9 cellular contexts compared by ENCODE assay signal in genomic region chrX:5681159-5681558, GRCh38.
A peak's percentile ranks its signal among the peaks of the same experiment; 100 is the strongest.
DNase-seq lines count a peak whose midpoint lies in the region; ATAC-seq and TF ChIP-seq lines count a peak whose summit lies in the region.
"Had no signal": no experiment of that assay in that cellular context is flagged by ENCODE, and none has a peak within 500 bp of the region (broad histone marks: within the 10 kb centered on the region; RNA-seq: fewer than 3 reads in every experiment).

No MANE protein-coding gene starts in this region.

- H3K27me3 Mint-ChIP-seq in H9 (ENCODE audit: low read depth) = no peaks in the 10 kb centered on the region

- H2BK5ac ChIP-seq in H9 (ENCODE audit: insufficient read length, low read length) = no peak overlapping the region

- H3K36me3 Mint-ChIP-seq in H9 (ENCODE audit: insufficient read depth in 1 of 3, low read depth in 3 of 3) = no peaks in the 10 kb centered on the region; a peak in 1 of 7 replicates

- no peak overlapping the region for H3K23ac ChIP-seq in H9 (ENCODE audit: insufficient read length, low read depth, low read length)

- H4K8ac ChIP-seq in H9 (replicated peaks; ENCODE audit: insufficient read length, low read depth, low read length) = no peak overlapping the region

- H3T11ph ChIP-seq in H9 (ENCODE audit: low read length) = no peak overlapping the region

- no peak overlapping the region for H2BK12ac ChIP-seq in H9 (ENCODE audit: insufficient read length, low read depth, low read length)

- H2BK15ac ChIP-seq in H9 (ENCODE audit: low read depth, low read length) = no peak overlapping the region

- intact Hi-C loops in posterior vena cava (cut with DNase I) = no loop called here

- no peak overlapping the region for H3K27ac ChIP-seq in H9 (ENCODE audit: insufficient read length, low read depth, low read length)

- H2AK5ac ChIP-seq in H9 (ENCODE audit: insufficient read length, low read length) = no peak overlapping the region

- H3K4me1 Mint-ChIP-seq in H9 = peaks cover 0 to 3% of the 10 kb centered on the region in 2 experiments; a peak in 1 of 4 replicates

- no peak overlapping the region for H3K4ac ChIP-seq in H9 (ENCODE audit: low read depth, low read length)

- no peak overlapping the region for H3K56ac ChIP-seq in H9 (ENCODE audit: insufficient read length, low read depth, low read length)

- H3K79me2 ChIP-seq in H9 (ENCODE audit: insufficient read depth, low read length) = no peaks in the 10 kb centered on the region

- DNase-seq in GM03348 (ENCODE audit: low spot score) = peak; percentile 16
- DNase-seq in H9 = no peak
- DNase-seq in RPMI8226 = peak; percentile 33
- peak; percentile 53 for DNase-seq in iPS-NIHi7 (ENCODE audit: extremely low spot score)
- no peak for DNase-seq in posterior vena cava (ENCODE audit: low spot score)
- no peak for DNase-seq in activated naive CD4-positive, alpha-beta T cell (lab: John Stamatoyannopoulos, UW)
- no peak for DNase-seq in cortex of kidney (lab: John Stamatoyannopoulos, UW)
- DNase-seq: activated CD8-positive, alpha-beta memory T cell treated with anti-CD3 and anti-CD28 coated beads, Interleukin-2, amount 50 U/mL, for 4 hours had no signal

- no peak overlapping the region for H2BK20ac ChIP-seq in H9 (ENCODE audit: low read depth, low read length, poor library complexity, severe bottlenecking)

- no peaks in the 10 kb centered on the region for H3K9me3 ChIP-seq in H9 (ENCODE audit: control insufficient read depth, low read depth, low read length)

- no peak overlapping the region for H4K5ac ChIP-seq in H9 (ENCODE audit: insufficient read length, low read depth, low read length)

- no peaks in the 10 kb centered on the region for H3K23me2 ChIP-seq in H9 (ENCODE audit: insufficient read length, low read depth, low read length, poor library complexity, severe bottlenecking)

- H2BK120ac ChIP-seq in H9 (ENCODE audit: low read depth, low read length, poor library complexity, severe bottlenecking) = no peak overlapping the region

- no peak overlapping the region for H3K18ac ChIP-seq in H9 (ENCODE audit: insufficient read length, low read depth, low read length)

- H3K9me3 Mint-ChIP-seq in H9 = no peaks in the 10 kb centered on the region; a peak in 1 of 5 replicates

- WGBS in H9 (ENCODE audit: extremely low coverage, insufficient read length, low lambda C conversion rate) = no CpG with 5 or more reads among the region's 3 CpGs

- H4K91ac ChIP-seq in H9 (ENCODE audit: insufficient read length, low read depth, low read length) = no peak overlapping the region

- H3K79me1 ChIP-seq in H9 (ENCODE audit: insufficient read depth, low read depth, low read length, poor library complexity, severe bottlenecking) = no peaks in the 10 kb centered on the region

- H3K27me3 ChIP-seq in H9 (ENCODE audit: insufficient read depth, low read length) = no peaks in the 10 kb centered on the region

- H3K4me3 Mint-ChIP-seq in H9 = no peak overlapping the region

- no peak overlapping the region for H3K14ac ChIP-seq in H9 (ENCODE audit: insufficient read depth, low read length)

- no peak overlapping the region; a peak in 1 of 7 replicates for H3K27ac Mint-ChIP-seq in H9

- no peaks in the 10 kb centered on the region for H4K20me1 ChIP-seq in H9 (ENCODE audit: control insufficient read depth, insufficient read depth, insufficient read length)

- no peak for ATAC-seq in HG02840 (IDR thresholded peaks at IDR 0.05; ENCODE audit: low FRiP score, unreplicated experiment)

- H3K4me1 ChIP-seq in H9 (ENCODE audit: insufficient read depth, low read length) = no peaks in the 10 kb centered on the region

- no peak overlapping the region for H2AFZ ChIP-seq in H9 (ENCODE audit: low read length)

- no peak overlapping the region for H3K4me2 ChIP-seq in H9 (ENCODE audit: insufficient read depth, insufficient read length, low read length)

- no peak overlapping the region for H3K9ac ChIP-seq in H9 (ENCODE audit: extremely low read depth, insufficient read length, low read length)

- TF ChIP-seq CTCF in H9 (conservative IDR thresholded peaks at IDR 0.05) = peak; percentile 64

Comparison
In these comparisons a context has a peak if more than half of its experiments do, and no peak if none do; other contexts are left out.
1. DNase-seq: peak in GM03348 (single experiment), RPMI8226 (single experiment) and iPS-NIHi7 (single experiment); none in H9 (single experiment), posterior vena cava (single experiment), activated naive CD4-positive, alpha-beta T cell (0 of 4) and cortex of kidney (single experiment).